ENCODE assay signal across 11 cellular contexts in the genomic region with DNA sequence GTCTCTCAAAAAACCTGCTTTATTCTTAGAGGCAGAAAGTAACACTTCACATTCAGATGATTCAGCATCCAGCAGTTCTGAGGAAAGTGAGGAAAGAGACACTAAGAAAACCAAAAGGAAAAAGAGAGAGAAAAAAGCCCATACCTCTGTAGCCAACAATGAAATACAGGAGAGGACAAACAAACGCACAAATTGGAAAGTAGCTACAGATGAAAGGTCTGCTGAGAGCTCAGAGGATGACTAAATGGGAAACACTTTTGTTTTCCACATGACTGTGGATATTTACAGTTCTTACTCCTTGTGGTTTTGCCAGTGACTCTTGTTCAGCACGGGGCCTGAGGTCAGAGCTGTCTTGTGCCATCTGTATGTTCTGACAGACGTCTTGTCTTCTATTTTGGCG. TPM values are rescaled to one million over a fixed set of nuclear protein-coding genes. Genes with fewer than 3 reads are reported as not detected.
DNase-seq lines count a peak whose midpoint lies in the region; ATAC-seq, FAIRE-seq and TF ChIP-seq lines count a peak whose summit lies in the region.
"Had no signal": no experiment of that assay in that cellular context is flagged by ENCODE, and none has a peak within 500 bp of the region (broad histone marks: within the 10 kb centered on the region; RNA-seq: fewer than 3 reads in every experiment).

No MANE protein-coding gene starts in this region.

- ATAC-seq in activated naive CD8-positive, alpha-beta T cell treated with anti-CD3 and anti-CD28 coated beads, Interleukin-2, amount 50 U/mL, for 24 hours: peak; percentile 57
- no peak for ATAC-seq in GM19395 (IDR thresholded peaks at IDR 0.05; ENCODE audit: unreplicated experiment)
- no peak for ATAC-seq in HG03196 (IDR thresholded peaks at IDR 0.05; ENCODE audit: unreplicated experiment)

- peak overlapping the region; percentile 68 for H3K27ac Mint-ChIP-seq in activated naive CD8-positive, alpha-beta T cell treated with anti-CD3 and anti-CD28 coated beads, Interleukin-2, amount 50 U/mL, for 24 hours
- no peak overlapping the region for H3K27ac Mint-ChIP-seq in neural crest cell (ENCODE audit: unreplicated experiment)

- H3K4me3 Mint-ChIP-seq in activated naive CD8-positive, alpha-beta T cell treated with anti-CD3 and anti-CD28 coated beads, Interleukin-2, amount 50 U/mL, for 24 hours: no peak overlapping the region
- H3K4me3 Mint-ChIP-seq in neural crest cell: peak overlapping the region; percentile 69

- no peak for FAIRE-seq in D721Med (lab: Jason Lieb, UNC)
- FAIRE-seq: urothelium cell line had no signal

- peak; percentile 61 for DNase-seq in EL
- DNase-seq in LHCN-M2 (ENCODE audit: low read depth): peak; percentile 85
- no peak for DNase-seq in activated naive CD8-positive, alpha-beta T cell treated with anti-CD3 and anti-CD28 coated beads, Interleukin-2, amount 50 U/mL, for 24 hours
- no peak for DNase-seq in neural crest cell (ENCODE audit: low read depth, low spot score)
- no peak for DNase-seq in D721Med (ENCODE audit: insufficient read length, low spot score)
- DNase-seq: colonic mucosa, kidney glomerular epithelial cell, NCI-H226 had no signal

- H3K36me3 Mint-ChIP-seq in activated naive CD8-positive, alpha-beta T cell treated with anti-CD3 and anti-CD28 coated beads, Interleukin-2, amount 50 U/mL, for 24 hours (ENCODE audit: low read depth): peaks cover 69% of the 10 kb centered on the region
- peaks cover 24% of the 10 kb centered on the region for H3K36me3 Mint-ChIP-seq in neural crest cell (ENCODE audit: low read depth)

- peaks cover 3% of the 10 kb centered on the region for H3K27me3 Mint-ChIP-seq in activated naive CD8-positive, alpha-beta T cell treated with anti-CD3 and anti-CD28 coated beads, Interleukin-2, amount 50 U/mL, for 24 hours
- no peaks in the 10 kb centered on the region for H3K27me3 Mint-ChIP-seq in neural crest cell (ENCODE audit: low read depth)

- H3K9me3 Mint-ChIP-seq in activated naive CD8-positive, alpha-beta T cell treated with anti-CD3 and anti-CD28 coated beads, Interleukin-2, amount 50 U/mL, for 24 hours: no peaks in the 10 kb centered on the region
- H3K9me3 Mint-ChIP-seq in neural crest cell: no peaks in the 10 kb centered on the region

- TF ChIP-seq CTCF in neural crest cell (conservative IDR thresholded peaks at IDR 0.05) (no peak), D721Med (IDR thresholded peaks at IDR 0.05; ENCODE audit: insufficient read depth, missing control alignments) (no peak)

- peaks cover 42% of the 10 kb centered on the region for H3K4me1 Mint-ChIP-seq in activated naive CD8-positive, alpha-beta T cell treated with anti-CD3 and anti-CD28 coated beads, Interleukin-2, amount 50 U/mL, for 24 hours
- peaks cover 26% of the 10 kb centered on the region for H3K4me1 Mint-ChIP-seq in neural crest cell

RNA-seq across cellular contexts. Expression of a gene that starts 3.8 kb away (rescaled TPM):
- total RNA-seq in LHCN-M2 (2014; rRNA removed): 17.2 and 30.4 TPM in 2 replicates
- 112 TPM for polyA plus RNA-seq in LHCN-M2 (2012)
- total RNA-seq in neural crest cell: 90.8 and 92.7 TPM in 2 replicates

RNA-seq across cellular contexts. Expression of a gene that starts 3.9 kb away (rescaled TPM):
- total RNA-seq in LHCN-M2 (2014; rRNA removed): 86.6 and 99.8 TPM in 2 replicates
- polyA plus RNA-seq in LHCN-M2 (2012): 73.1 TPM
- total RNA-seq in neural crest cell: 41.4 and 48.1 TPM in 2 replicates

RNA-seq across cellular contexts. Expression of a gene that starts 8.6 kb away (rescaled TPM):
- total RNA-seq in LHCN-M2 (2014; rRNA removed): 15.4 and 27.5 TPM in 2 replicates
- 11.3 TPM for polyA plus RNA-seq in LHCN-M2 (2012)
- total RNA-seq in neural crest cell: 33.1 and 34.4 TPM in 2 replicates

RNA-seq across cellular contexts. Expression of a gene that starts 8.9 kb away (rescaled TPM):
- total RNA-seq in LHCN-M2 (2014; rRNA removed) (1.5 and 2.0 TPM in 2 replicates), neural crest cell (3.6 and 4.5 TPM in 2 replicates)
- 0.78 TPM for polyA plus RNA-seq in LHCN-M2 (2012)

RNA-seq across cellular contexts. Expression of a gene that starts 57.5 kb away (rescaled TPM):
- total RNA-seq in LHCN-M2 (2014; rRNA removed): 45.2 and 47.6 TPM in 2 replicates
- polyA plus RNA-seq in LHCN-M2 (2012): 16.4 TPM
- 52.4 and 52.9 TPM in 2 replicates for total RNA-seq in neural crest cell

Comparison
In these comparisons a context has a peak if more than half of its experiments do, and no peak if none do; other contexts are left out.
1. DNase-seq: peak in EL (single experiment) and LHCN-M2 (single experiment); none in activated naive CD8-positive, alpha-beta T cell treated with anti-CD3 and anti-CD28 coated beads, Interleukin-2, amount 50 U/mL, for 24 hours (single experiment), neural crest cell (single experiment) and D721Med (single experiment).